37 cellular contexts compared by ENCODE assay signal in the genomic region with DNA sequence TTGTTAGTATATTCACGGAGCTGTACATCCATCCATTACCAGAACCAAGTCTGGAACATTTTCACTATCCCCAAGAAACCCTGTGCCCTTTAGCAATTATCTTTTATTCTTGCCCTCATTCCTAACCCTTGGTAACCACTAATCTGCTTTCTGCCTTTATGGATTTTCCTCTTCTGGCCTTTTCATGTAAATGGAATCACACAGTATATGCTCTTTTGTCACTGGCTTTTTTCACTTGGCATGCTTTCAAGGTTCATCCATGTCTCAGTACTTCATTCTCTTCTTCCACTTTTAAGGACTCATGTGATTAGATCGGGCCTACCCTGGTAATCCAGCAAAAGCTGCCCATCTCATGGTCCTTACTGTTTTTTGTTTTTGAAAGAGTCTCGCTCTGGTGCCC.
"Had no signal": no experiment of that assay in that cellular context is flagged by ENCODE, and none has a peak within 500 bp of the region (broad histone marks: within the 10 kb centered on the region; RNA-seq: fewer than 3 reads in every experiment).

No MANE protein-coding gene starts in this region.

- DNase-seq: Karpas-422, Kasumi-1, KG1, MG63, MM.1S, MV-4-11, NCI-H1048, NCI-H1092, NCI-H1092 treated with DMSO at 0.1 percent for 48 hours, NCI-H1105, NCI-H1105 treated with DMSO at 0.1 percent for 48 hours, NCI-H1417, NCI-H1417 treated with DMSO at 0.1 percent for 48 hours, NCI-H1436, NCI-H1436 treated with DMSO at 0.1 percent for 48 hours, NCI-H146, NCI-H1694, NCI-H1694 treated with DMSO at 0.1 percent for 48 hours, NCI-H187, NCI-H187 treated with DMSO at 0.1 percent for 48 hours, NCI-H1930, NCI-H2029, NCI-H2029 treated with DMSO at 0.1 percent for 48 hours, NCI-H2081, NCI-H2081 treated with DMSO at 0.1 percent for 48 hours, NCI-H2107, NCI-H2171, NCI-H2171 treated with DMSO at 0.1 percent for 48 hours, NCI-H2227 treated with DMSO at 0.1 percent for 48 hours, NCI-H226, NCI-H345, NCI-H446, NCI-H446 treated with DMSO at 0.1 percent for 48 hours, NCI-H510A, NCI-H510A treated with DMSO at 0.1 percent for 48 hours, NCI-H524, NCI-H524 treated with DMSO at 0.1 percent for 48 hours had no signal

- H3K4me3 ChIP-seq: MG63 had no signal

- H3K27me3 ChIP-seq: MG63 had no signal

- H3K36me3 ChIP-seq: MG63 had no signal
